10 cellular contexts compared by ENCODE assay signal in the genomic region with DNA sequence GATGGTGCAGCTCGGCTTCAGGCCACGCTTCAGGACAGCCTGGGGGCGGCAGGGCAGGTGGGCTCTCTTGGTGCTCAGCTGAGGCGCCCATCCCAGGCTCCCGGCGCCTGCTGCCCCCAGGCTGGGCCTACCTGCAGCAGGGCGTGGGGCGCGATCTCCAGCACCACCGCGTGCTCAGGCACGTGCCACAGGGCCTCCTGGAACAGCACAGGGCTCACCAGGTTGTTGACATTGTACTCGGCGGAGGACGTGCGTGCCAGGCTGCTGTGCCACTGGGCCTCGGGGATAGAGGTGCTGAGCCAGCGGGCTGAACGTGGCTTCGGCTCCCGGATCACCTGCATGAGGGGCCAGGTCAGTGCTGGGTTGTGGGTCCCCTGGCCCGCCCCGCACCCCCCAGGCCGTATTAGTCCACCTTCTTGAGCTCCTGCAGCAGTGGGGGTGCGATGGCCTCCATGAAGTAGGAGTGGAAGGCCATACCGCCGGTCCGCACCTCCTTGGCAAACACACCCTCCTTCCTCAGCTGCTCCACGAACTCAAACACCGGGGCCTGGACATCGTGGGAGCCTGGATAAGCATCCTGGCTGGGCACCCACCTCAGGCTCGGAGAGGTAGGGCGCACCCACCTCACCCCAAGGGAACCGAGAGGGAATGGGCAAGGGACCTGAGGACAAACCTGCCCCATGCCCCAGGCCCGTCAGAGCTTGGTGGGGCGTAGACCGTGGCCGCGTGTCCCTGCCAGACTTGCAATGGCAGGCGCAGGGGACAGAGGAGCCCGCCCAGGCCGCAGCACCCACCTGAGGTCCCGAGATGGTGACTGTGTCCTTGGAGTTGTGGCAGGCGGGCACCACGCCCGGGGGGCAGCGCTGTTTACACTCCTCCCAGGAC.
"Had no signal": no experiment of that assay in that cellular context is flagged by ENCODE, and none has a peak within 500 bp of the region (broad histone marks: within the 10 kb centered on the region; RNA-seq: fewer than 3 reads in every experiment).

No MANE protein-coding gene starts in this region.

- H3K27ac ChIP-seq: esophagus muscularis mucosa, parathyroid adenoma, skin epidermis, tibial artery had no signal

- ATAC-seq: activated T-cell treated with anti-CD3 and anti-CD28 coated beads, Interleukin-2, amount 50 U/mL, for 4 hours had no signal

- H3K9me3 ChIP-seq: esophagus muscularis mucosa, tibial artery had no signal

- H3K27me3 ChIP-seq: esophagus muscularis mucosa, tibial artery had no signal

- H3K4me1 ChIP-seq: esophagus muscularis mucosa, parathyroid adenoma, tibial artery had no signal

- H3K4me3 ChIP-seq: esophagus muscularis mucosa, skin epidermis, tibial artery had no signal

- DNase-seq: activated CD4-positive, alpha-beta memory T cell treated with anti-CD3 and anti-CD28 coated beads for 36 hours; activated CD4-positive, CD25-positive, alpha-beta regulatory T cell treated with anti-CD3 and anti-CD28 coated beads, Interleukin-2, amount 50 U/mL, for 72 hours; activated effector memory CD4-positive, alpha-beta T cell treated with anti-CD3 and anti-CD28 coated beads, Interleukin-2, amount 50 U/mL, for 16 hours; activated naive CD8-positive, alpha-beta T cell treated with anti-CD3 and anti-CD28 coated beads, Interleukin-2, amount 10 ng/mL, durations not matched to agents 7 days and 5 days; activated T-cell treated with anti-CD3 and anti-CD28 coated beads, Interleukin-2, amount 50 U/mL, for 4 hours; retina; tibial artery had no signal
